ENCODE assay signal across 10 cellular contexts in genomic region chr6:112618796-112619195, GRCh38.
DNase-seq lines count a peak whose midpoint lies in the region; ATAC-seq and TF ChIP-seq lines count a peak whose summit lies in the region.
"Had no signal": no experiment of that assay in that cellular context is flagged by ENCODE, and none has a peak within 500 bp of the region (broad histone marks: within the 10 kb centered on the region; RNA-seq: fewer than 3 reads in every experiment).

No MANE protein-coding gene starts in this region.

- no peaks in the 10 kb centered on the region for H3K9me3 ChIP-seq in neuronal stem cell (replicated peaks in 1 of 2; ENCODE audit: control insufficient read depth in 2 of 2, insufficient read depth in 1 of 2, low read depth in 1 of 2, low read length in 2 of 2)

- TF ChIP-seq CTCF in LNCAP (IDR thresholded peaks at IDR 0.05) (peak; percentile 42; the same call in 1 of the 2 replicates), choroid plexus epithelial cell (conservative IDR thresholded peaks at IDR 0.05; ENCODE audit: low read depth, low read length) (peak; percentile 46), GM10266 (IDR thresholded peaks at IDR 0.05; ENCODE audit: control insufficient read depth, insufficient read depth, low read depth, missing control alignments) (no peak)

- H2BK5ac ChIP-seq in neuronal stem cell (ENCODE audit: low read length), result no peak overlapping the region

- no peak for ATAC-seq in HG03175 (IDR thresholded peaks at IDR 0.05; ENCODE audit: unreplicated experiment)
- ATAC-seq: left colon had no signal

- H3K27me3 ChIP-seq in neuronal stem cell (ENCODE audit: control insufficient read depth in 3 of 3, insufficient read depth in 3 of 3, low read depth in 1 of 3, low read length in 3 of 3), result no peaks in the 10 kb centered on the region

- H3K4me1 ChIP-seq in neuronal stem cell (ENCODE audit: control insufficient read depth in 2 of 2, insufficient read depth in 1 of 2, low read depth in 1 of 2, low read length in 2 of 2), result peaks cover 3 to 10% of the 10 kb centered on the region in 2 donors

- H3K23ac ChIP-seq in neuronal stem cell (ENCODE audit: low read depth, low read length, poor library complexity), result no peak overlapping the region

- no peak overlapping the region for H2BK15ac ChIP-seq in neuronal stem cell (ENCODE audit: low read length)

- H4K8ac ChIP-seq in neuronal stem cell (ENCODE audit: low read depth, low read length), result no peak overlapping the region

- no CpG with 5 or more reads among the region's 3 CpGs for WGBS in neuronal stem cell (ENCODE audit: extremely low coverage in 2 of 2, insufficient read length in 2 of 2, insufficient replicate concordance in 1 of 2), 2 donors

- no peak overlapping the region for H3K27ac ChIP-seq in neuronal stem cell (replicated peaks; ENCODE audit: low read length)

- no peak overlapping the region for H3K18ac ChIP-seq in neuronal stem cell (ENCODE audit: low read length)

- H3K14ac ChIP-seq in neuronal stem cell (ENCODE audit: low read length), result no peak overlapping the region

- H3K4ac ChIP-seq in neuronal stem cell (ENCODE audit: low read length), result no peak overlapping the region

- H3K79me1 ChIP-seq in neuronal stem cell (ENCODE audit: low read depth, low read length), result no peaks in the 10 kb centered on the region

- H2AFZ ChIP-seq in neuronal stem cell (ENCODE audit: low read length), result peak overlapping the region; percentile 1

- peak; percentile 24 for DNase-seq in EL
- peak; percentile 47 for DNase-seq in choroid plexus epithelial cell (ENCODE audit: low read depth)
- peak; percentile 5 for DNase-seq in neuronal stem cell (ENCODE audit: low spot score)
- no peak for DNase-seq in GM10266 (ENCODE audit: extremely low spot score)
- no peak for DNase-seq in stimulated activated CD8-positive, alpha-beta memory T cell treated with anti-CD3 and anti-CD28 coated beads, Interleukin-4, amount 100 ng/mL, for 48 hours
- DNase-seq: effector memory CD4-positive, alpha-beta T cell; left colon; NCI-H774 had no signal

- no peak overlapping the region for H2BK12ac ChIP-seq in neuronal stem cell (ENCODE audit: low read length)

- no peaks in the 10 kb centered on the region for H3K36me3 ChIP-seq in neuronal stem cell (replicated peaks in 1 of 2; ENCODE audit: control insufficient read depth in 2 of 2, insufficient read depth in 2 of 2, low read length in 2 of 2)

- H4K91ac ChIP-seq in neuronal stem cell (ENCODE audit: low read depth, low read length, poor library complexity), result no peak overlapping the region

- no peak overlapping the region for H3K4me2 ChIP-seq in neuronal stem cell (ENCODE audit: insufficient read depth, low read length, poor library complexity, severe bottlenecking)

- no peak overlapping the region for H3K4me3 ChIP-seq in choroid plexus epithelial cell (ENCODE audit: low read depth, low read length)
- no peak overlapping the region for H3K4me3 ChIP-seq in neuronal stem cell (ENCODE audit: low read length in 2 of 2)

- H3K9ac ChIP-seq in neuronal stem cell (ENCODE audit: low read depth, low read length, poor library complexity), result no peak overlapping the region

- no peak overlapping the region for H2AK5ac ChIP-seq in neuronal stem cell (ENCODE audit: low read depth, low read length)

- H2BK120ac ChIP-seq in neuronal stem cell (ENCODE audit: low read depth, low read length), result no peak overlapping the region

Comparison
In these comparisons a context has a peak if more than half of its experiments do, and no peak if none do; other contexts are left out.
1. DNase-seq: peak in EL (single experiment), choroid plexus epithelial cell (single experiment) and neuronal stem cell (single experiment); none in GM10266 (single experiment) and stimulated activated CD8-positive, alpha-beta memory T cell treated with anti-CD3 and anti-CD28 coated beads, Interleukin-4, amount 100 ng/mL, for 48 hours (single experiment).